Comparison of ENCODE assay signal across 11 cellular contexts in genomic region chr4:139633195-139633594, GRCh38. TPM values are rescaled to one million over a fixed set of nuclear protein-coding genes. Genes with fewer than 3 reads are reported as not detected.
DNase-seq lines count a peak whose midpoint lies in the region; ATAC-seq and TF ChIP-seq lines count a peak whose summit lies in the region.
"Had no signal": no experiment of that assay in that cellular context is flagged by ENCODE, and none has a peak within 500 bp of the region (broad histone marks: within the 10 kb centered on the region; RNA-seq: fewer than 3 reads in every experiment).

No MANE protein-coding gene starts in this region.

- H2BK15ac ChIP-seq in H9 (ENCODE audit: low read depth, low read length): no peak overlapping the region

- H3K4me1 ChIP-seq in H9 (ENCODE audit: insufficient read depth, low read length) (peaks cover 2% of the 10 kb centered on the region; the same call in 1 of the 2 replicates), iPS-20b (ENCODE audit: insufficient read depth, low read length) (peaks cover 5% of the 10 kb centered on the region; the same call in 1 of the 2 replicates), HAP-1 (peaks cover 5% of the 10 kb centered on the region)

- no CpG with 5 or more reads among the region's 17 CpGs for WGBS in H9 (ENCODE audit: extremely low coverage, insufficient read length, low lambda C conversion rate)

- no peak overlapping the region for H3K18ac ChIP-seq in H9 (ENCODE audit: insufficient read length, low read depth, low read length)

- H3K4me1 Mint-ChIP-seq in H9 (peaks cover 20 to 25% of the 10 kb centered on the region in 2 experiments), progenitor cell of endocrine pancreas (ENCODE audit: low read depth) (peaks cover 17% of the 10 kb centered on the region)
- H3K4me1 Mint-ChIP-seq: activated naive CD8-positive, alpha-beta T cell treated with anti-CD3 and anti-CD28 coated beads for 36 hours had no signal

- H3K4me3 Mint-ChIP-seq in H9 (peak overlapping the region in 1 of 2 experiments; percentile 61; a peak in 1 of 5 replicates), progenitor cell of endocrine pancreas (ENCODE audit: low read depth) (peak overlapping the region; percentile 69)
- H3K4me3 Mint-ChIP-seq: activated naive CD8-positive, alpha-beta T cell treated with anti-CD3 and anti-CD28 coated beads for 36 hours had no signal

- H2AFZ ChIP-seq in H9 (ENCODE audit: low read length): no peak overlapping the region

- no peak overlapping the region for H3K27ac ChIP-seq in H9 (ENCODE audit: insufficient read length, low read depth, low read length)
- H3K27ac ChIP-seq in iPS-20b (ENCODE audit: low read length): no peak overlapping the region
- H3K27ac ChIP-seq: foreskin keratinocyte had no signal

- no peak overlapping the region for H3K56ac ChIP-seq in H9 (ENCODE audit: insufficient read length, low read depth, low read length)

- no peak overlapping the region for H2AK5ac ChIP-seq in H9 (ENCODE audit: insufficient read length, low read length)

- no peak overlapping the region for H4K5ac ChIP-seq in H9 (ENCODE audit: insufficient read length, low read depth, low read length)

- H3K27ac Mint-ChIP-seq in H9 (peak overlapping the region in 1 of 3 experiments; percentile 74; a peak in 1 of 7 replicates), progenitor cell of endocrine pancreas (no peak overlapping the region)
- H3K27ac Mint-ChIP-seq: activated naive CD8-positive, alpha-beta T cell treated with anti-CD3 and anti-CD28 coated beads for 36 hours had no signal

- H2BK5ac ChIP-seq in H9 (ENCODE audit: insufficient read length, low read length): no peak overlapping the region

- H4K20me1 ChIP-seq in H9 (ENCODE audit: control insufficient read depth, insufficient read depth, insufficient read length): no peaks in the 10 kb centered on the region

- no peak overlapping the region for H3K4ac ChIP-seq in H9 (ENCODE audit: low read depth, low read length)

- DNase-seq in H9 (no peak), dermis microvascular lymphatic vessel endothelial cell (ENCODE audit: low read depth in 2 of 2) (peak; percentile 10 to 23), progenitor cell of endocrine pancreas (ENCODE audit: low spot score, unreplicated experiment) (no peak), GDM1 (lab: John Stamatoyannopoulos, UW) (no peak), HAP-1 (ENCODE audit: low spot score in 2 of 2) (no peak)
- DNase-seq: activated CD8-positive, alpha-beta memory T cell treated with anti-CD3 and anti-CD28 coated beads, Interleukin-2, amount 50 U/mL, for 48 hours; activated naive CD8-positive, alpha-beta T cell treated with anti-CD3 and anti-CD28 coated beads for 36 hours; foreskin keratinocyte had no signal

- in situ Hi-C loops in HAP-1 (cut with MboI; ENCODE audit: low sequenced_read_pairs): no loop called here

- no peak overlapping the region for H3T11ph ChIP-seq in H9 (ENCODE audit: low read length)

- peaks cover 90% of the 10 kb centered on the region for H3K27me3 Mint-ChIP-seq in H9 (ENCODE audit: low read depth)
- peaks cover 8% of the 10 kb centered on the region for H3K27me3 Mint-ChIP-seq in progenitor cell of endocrine pancreas

- H3K9ac ChIP-seq in H9 (ENCODE audit: extremely low read depth, insufficient read length, low read length) (no peak overlapping the region), iPS-20b (ENCODE audit: low read depth, low read length) (no peak overlapping the region)

- H3K79me1 ChIP-seq in H9 (ENCODE audit: insufficient read depth, low read depth, low read length, poor library complexity, severe bottlenecking): no peaks in the 10 kb centered on the region

- no peak overlapping the region for H4K8ac ChIP-seq in H9 (replicated peaks; ENCODE audit: insufficient read length, low read depth, low read length)

- H3K4me3 ChIP-seq in iPS-20b (ENCODE audit: low read length) (peak overlapping the region; percentile 62), HAP-1 (no peak overlapping the region)

- no peak overlapping the region for H2BK12ac ChIP-seq in H9 (ENCODE audit: insufficient read length, low read depth, low read length)

- H3K23ac ChIP-seq in H9 (ENCODE audit: insufficient read length, low read depth, low read length): no peak overlapping the region

- no peak for ATAC-seq in GM18520 (IDR thresholded peaks at IDR 0.05; ENCODE audit: unreplicated experiment)
- ATAC-seq in HG02870 (IDR thresholded peaks at IDR 0.05; ENCODE audit: unreplicated experiment): no peak

- H3K36me3 Mint-ChIP-seq in H9 (ENCODE audit: insufficient read depth in 1 of 3, low read depth in 3 of 3) (peaks cover 0 to 4% (median 2%) of the 10 kb centered on the region in 3 experiments; a peak in 4 of 7 replicates), progenitor cell of endocrine pancreas (ENCODE audit: insufficient read depth) (no peaks in the 10 kb centered on the region)
- H3K36me3 Mint-ChIP-seq: activated naive CD8-positive, alpha-beta T cell treated with anti-CD3 and anti-CD28 coated beads for 36 hours had no signal

- no peaks in the 10 kb centered on the region; the same call in 1 of the 2 replicates for H3K79me2 ChIP-seq in H9 (ENCODE audit: insufficient read depth, low read length)

- peaks cover 5% of the 10 kb centered on the region; the same call in 1 of the 2 replicates for H3K27me3 ChIP-seq in H9 (ENCODE audit: insufficient read depth, low read length)
- peaks cover 60% of the 10 kb centered on the region for H3K27me3 ChIP-seq in iPS-20b (ENCODE audit: insufficient read depth, low read length)
- H3K27me3 ChIP-seq in HAP-1 (ENCODE audit: low read depth): no peaks in the 10 kb centered on the region

- TF ChIP-seq CTCF in H9 (conservative IDR thresholded peaks at IDR 0.05): no peak
- TF ChIP-seq CTCF in progenitor cell of endocrine pancreas (IDR thresholded peaks at IDR 0.05; ENCODE audit: unreplicated experiment): no peak

- no peak overlapping the region for H3K14ac ChIP-seq in H9 (ENCODE audit: insufficient read depth, low read length)

- H3K9me3 Mint-ChIP-seq in H9 (peaks cover 5 to 6% of the 10 kb centered on the region in 2 experiments; a peak in 4 of 5 replicates), progenitor cell of endocrine pancreas (ENCODE audit: low read depth) (peaks cover 5% of the 10 kb centered on the region)

- no peaks in the 10 kb centered on the region for H3K23me2 ChIP-seq in H9 (ENCODE audit: insufficient read length, low read depth, low read length, poor library complexity, severe bottlenecking)

- peak overlapping the region; percentile 63 for H3K4me2 ChIP-seq in H9 (ENCODE audit: insufficient read depth, insufficient read length, low read length)

- H2BK20ac ChIP-seq in H9 (ENCODE audit: low read depth, low read length, poor library complexity, severe bottlenecking): no peak overlapping the region

- no peak overlapping the region for H2BK120ac ChIP-seq in H9 (ENCODE audit: low read depth, low read length, poor library complexity, severe bottlenecking)

- H4K91ac ChIP-seq in H9 (ENCODE audit: insufficient read length, low read depth, low read length): no peak overlapping the region

- H3K36me3 ChIP-seq in iPS-20b (ENCODE audit: insufficient read depth, low read depth, low read length) (no peaks in the 10 kb centered on the region), HAP-1 (replicated peaks) (no peaks in the 10 kb centered on the region)

- no peaks in the 10 kb centered on the region for H3K9me3 ChIP-seq in H9 (ENCODE audit: control insufficient read depth, low read depth, low read length)
- H3K9me3 ChIP-seq in iPS-20b (ENCODE audit: insufficient read depth, low read depth, low read length): peaks cover under 1% of the 10 kb centered on the region
- H3K9me3 ChIP-seq in HAP-1: peaks cover 4% of the 10 kb centered on the region; the same call in 1 of the 2 replicates

RNA-seq across cellular contexts. Expression of gene MGST2, which starts 32.4 kb away (rescaled TPM):
- total RNA-seq in H9 (2021) (6.4 and 6.5 TPM in 2 replicates), dermis microvascular lymphatic vessel endothelial cell (61.4 and 68.7 TPM in 2 replicates), progenitor cell of endocrine pancreas (62.5 and 66.1 TPM in 2 replicates)

Comparison
In these comparisons a context has a peak if more than half of its experiments do, and no peak if none do; other contexts are left out.
1. DNase-seq: peak in dermis microvascular lymphatic vessel endothelial cell (2 of 2); none in H9 (single experiment), progenitor cell of endocrine pancreas (single experiment), GDM1 (single experiment) and HAP-1 (0 of 2).